Comparison of ENCODE assay signal across 15 cellular contexts in the genomic region with DNA sequence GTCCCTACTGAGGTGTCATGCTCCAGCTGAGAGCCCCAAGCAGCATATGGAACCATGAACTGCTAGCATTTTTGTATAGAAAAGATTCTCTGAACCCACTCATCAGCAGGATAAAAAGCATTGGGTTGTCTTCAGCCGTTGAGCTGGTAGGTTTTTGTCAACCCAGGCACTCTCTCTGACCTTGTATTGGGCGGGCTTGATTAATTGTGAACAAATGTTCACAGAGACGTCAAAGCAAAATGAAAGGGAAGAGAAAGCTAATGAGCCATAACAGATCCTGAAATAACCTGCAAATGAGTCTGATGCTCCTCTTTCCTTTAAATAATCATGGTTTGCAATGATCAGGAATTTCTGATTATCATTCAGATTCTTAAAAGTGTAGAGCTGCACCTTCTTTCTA.
A peak's percentile ranks its signal among the peaks of the same experiment; 100 is the strongest.
DNase-seq lines count a peak whose midpoint lies in the region; ATAC-seq and TF ChIP-seq lines count a peak whose summit lies in the region.
"Had no signal": no experiment of that assay in that cellular context is flagged by ENCODE, and none has a peak within 500 bp of the region (broad histone marks: within the 10 kb centered on the region; RNA-seq: fewer than 3 reads in every experiment).

No MANE protein-coding gene starts in this region.

- H2BK12ac ChIP-seq in neuronal stem cell (ENCODE audit: low read length) = no peak overlapping the region

- H3K4me1 ChIP-seq in mammary epithelial cell (ENCODE audit: insufficient read depth, low read length) = no peaks in the 10 kb centered on the region
- H3K4me1 ChIP-seq in endocrine pancreas (ENCODE audit: control insufficient read depth, insufficient read depth, low read length) = no peaks in the 10 kb centered on the region
- H3K4me1 ChIP-seq in neuronal stem cell (ENCODE audit: control insufficient read depth in 2 of 2, insufficient read depth in 1 of 2, low read depth in 1 of 2, low read length in 2 of 2) = peaks cover 0 to 5% of the 10 kb centered on the region in 2 donors
- H3K4me1 ChIP-seq: BLaER1, Caco-2 had no signal

- H2BK5ac ChIP-seq in neuronal stem cell (ENCODE audit: low read length) = no peak overlapping the region

- H3K23ac ChIP-seq in neuronal stem cell (ENCODE audit: low read depth, low read length, poor library complexity) = no peak overlapping the region

- H3K9me3 ChIP-seq in mammary epithelial cell (replicated peaks; ENCODE audit: insufficient read depth, low read length) (peaks cover 18% of the 10 kb centered on the region), endocrine pancreas (ENCODE audit: control insufficient read depth, low read length) (no peaks in the 10 kb centered on the region), neuronal stem cell (replicated peaks in 1 of 2; ENCODE audit: control insufficient read depth in 2 of 2, insufficient read depth in 1 of 2, low read depth in 1 of 2, low read length in 2 of 2) (no peaks in the 10 kb centered on the region)
- H3K9me3 ChIP-seq: BLaER1 had no signal

- H3K4me3 ChIP-seq in mammary epithelial cell (replicated peaks in 1 of 3; ENCODE audit: insufficient read depth in 1 of 3, low read depth in 2 of 3, low read length in 3 of 3) (no peak overlapping the region), endocrine pancreas (ENCODE audit: control insufficient read depth, insufficient read depth, low read length) (peak overlapping the region; percentile 28), neuronal stem cell (ENCODE audit: low read length in 2 of 2) (no peak overlapping the region)
- H3K4me3 ChIP-seq: BLaER1, GM23248 had no signal

- H3K4me2 ChIP-seq in mammary epithelial cell (ENCODE audit: insufficient read depth, low read depth, low read length) = no peak overlapping the region
- no peak overlapping the region for H3K4me2 ChIP-seq in neuronal stem cell (ENCODE audit: insufficient read depth, low read length, poor library complexity, severe bottlenecking)
- H3K4me2 ChIP-seq: BLaER1 had no signal

- no peak overlapping the region for H2BK15ac ChIP-seq in neuronal stem cell (ENCODE audit: low read length)

- H2AFZ ChIP-seq in mammary epithelial cell (ENCODE audit: low read depth, low read length) (no peak overlapping the region), neuronal stem cell (ENCODE audit: low read length) (no peak overlapping the region)
- H2AFZ ChIP-seq: GM23248 had no signal

- WGBS in mammary epithelial cell (ENCODE audit: low coverage, missing lambda C conversion rate) = 69% methylated on average over 3 of the region's 3 CpGs
- no CpG with 5 or more reads among the region's 3 CpGs for WGBS in neuronal stem cell (ENCODE audit: extremely low coverage in 2 of 2, insufficient read length in 2 of 2, insufficient replicate concordance in 1 of 2), 2 donors

- no peak overlapping the region for H2BK120ac ChIP-seq in neuronal stem cell (ENCODE audit: low read depth, low read length)

- H3K9ac ChIP-seq in mammary epithelial cell (ENCODE audit: insufficient read depth, low read length) (no peak overlapping the region), endocrine pancreas (ENCODE audit: control insufficient read depth, insufficient read depth, low read length) (no peak overlapping the region), neuronal stem cell (ENCODE audit: low read depth, low read length, poor library complexity) (no peak overlapping the region)
- H3K9ac ChIP-seq: BLaER1, GM23248 had no signal

- H3K27me3 Mint-ChIP-seq in MCF 10A (ENCODE audit: insufficient read depth, unreplicated experiment) = no peaks in the 10 kb centered on the region
- H3K27me3 Mint-ChIP-seq: CD8-positive, alpha-beta memory T cell had no signal

- no peaks in the 10 kb centered on the region for H3K79me2 ChIP-seq in mammary epithelial cell (ENCODE audit: insufficient read depth, low read length)

- H3K14ac ChIP-seq in neuronal stem cell (ENCODE audit: low read length) = no peak overlapping the region

- H2AK5ac ChIP-seq in neuronal stem cell (ENCODE audit: low read depth, low read length) = no peak overlapping the region

- in situ Hi-C loops in mammary epithelial cell (cut with MboI; ENCODE audit: low sequenced_read_pairs in 2 of 2) = no loop called here

- H3K9me3 Mint-ChIP-seq in MCF 10A (ENCODE audit: unreplicated experiment) = no peaks in the 10 kb centered on the region
- H3K9me3 Mint-ChIP-seq: H9 had no signal

- H3K27me3 ChIP-seq in mammary epithelial cell (ENCODE audit: insufficient read depth, low read length) (no peaks in the 10 kb centered on the region), endocrine pancreas (ENCODE audit: control insufficient read depth, insufficient read depth, low read length) (no peaks in the 10 kb centered on the region), neuronal stem cell (ENCODE audit: control insufficient read depth in 3 of 3, insufficient read depth in 3 of 3, low read depth in 1 of 3, low read length in 3 of 3) (no peaks in the 10 kb centered on the region)
- H3K27me3 ChIP-seq: BLaER1 had no signal

- POLR2A ChIA-PET in MCF 10A (lab: Yijun Ruan, JAX) = interaction anchor here (0.8 to 1.2 kb wide), 2 partner anchors 9 to 24 kb away, joined by 3 to 4 read pairs; no protein-coding TSS in a partner anchor

- H3K27ac ChIP-seq in mammary epithelial cell (ENCODE audit: insufficient read depth, low read depth, low read length) (no peak overlapping the region), neuronal stem cell (replicated peaks; ENCODE audit: low read length) (no peak overlapping the region)
- H3K27ac ChIP-seq: 22Rv1, BLaER1, GM23248 had no signal

- H4K8ac ChIP-seq in neuronal stem cell (ENCODE audit: low read depth, low read length) = no peak overlapping the region

- DNase-seq in MCF 10A (ENCODE audit: unreplicated experiment) (no peak), mammary epithelial cell (no peak), neuronal stem cell (ENCODE audit: low spot score) (no peak), GM10266 (ENCODE audit: extremely low spot score) (no peak), NCI-H345 treated with DMSO at 0.1 percent for 48 hours (lab: John Stamatoyannopoulos, UW; ENCODE audit: unreplicated experiment) (no peak)
- DNase-seq: AML-193; Caco-2; CD8-positive, alpha-beta memory T cell; GF-D8 had no signal

- TF ChIP-seq CTCF in MCF 10A (IDR thresholded peaks at IDR 0.05; ENCODE audit: unreplicated experiment) (no peak), mammary epithelial cell (conservative IDR thresholded peaks at IDR 0.05 in 1 of 2, IDR thresholded peaks at IDR 0.05 in 1 of 2; ENCODE audit: extremely low read depth in 1 of 2, insufficient read depth in 1 of 2, low read depth in 1 of 2, low read length in 2 of 2) (no peak), GM10266 (IDR thresholded peaks at IDR 0.05; ENCODE audit: control insufficient read depth, insufficient read depth, low read depth, missing control alignments) (no peak)

- H3K4ac ChIP-seq in neuronal stem cell (ENCODE audit: low read length) = no peak overlapping the region

- peaks cover 17% of the 10 kb centered on the region for H3K4me1 Mint-ChIP-seq in MCF 10A (ENCODE audit: insufficient read depth, unreplicated experiment)
- H3K4me1 Mint-ChIP-seq: CD8-positive, alpha-beta memory T cell had no signal

- no peaks in the 10 kb centered on the region for H3K36me3 Mint-ChIP-seq in MCF 10A (ENCODE audit: insufficient read depth, unreplicated experiment)
- H3K36me3 Mint-ChIP-seq: CD8-positive, alpha-beta memory T cell had no signal

- CTCF ChIA-PET in MCF 10A (lab: Yijun Ruan, JAX) (no interaction called here), mammary epithelial cell (lab: Charles Lee; ENCODE audit: low non-redundant PET) (no interaction called here)

- intact Hi-C loops in MCF 10A (cut with micrococcal nuclease) = no loop called here
- intact Hi-C loops in mammary epithelial cell (cut with micrococcal nuclease) = no loop called here

- H3K36me3 ChIP-seq in mammary epithelial cell (ENCODE audit: insufficient read depth, low read length) (no peaks in the 10 kb centered on the region), endocrine pancreas (ENCODE audit: control insufficient read depth, insufficient read depth, low read length) (no peaks in the 10 kb centered on the region), neuronal stem cell (replicated peaks in 1 of 2; ENCODE audit: control insufficient read depth in 2 of 2, insufficient read depth in 2 of 2, low read length in 2 of 2) (no peaks in the 10 kb centered on the region)
- H3K36me3 ChIP-seq: BLaER1 had no signal

- no peaks in the 10 kb centered on the region for H3K79me1 ChIP-seq in neuronal stem cell (ENCODE audit: low read depth, low read length)

- no peak for ATAC-seq in GM19467 (IDR thresholded peaks at IDR 0.05; ENCODE audit: unreplicated experiment)

- dilution Hi-C loops in mammary epithelial cell (cut with HindIII; ENCODE audit: low sequenced_read_pairs) = no loop called here

- H3K4me3 Mint-ChIP-seq in MCF 10A (ENCODE audit: unreplicated experiment) = no peak overlapping the region
- H3K4me3 Mint-ChIP-seq: CD8-positive, alpha-beta memory T cell; H9 had no signal

- peak overlapping the region; percentile 59 for H3K18ac ChIP-seq in neuronal stem cell (ENCODE audit: low read length)

- H4K20me1 ChIP-seq in mammary epithelial cell (ENCODE audit: insufficient read depth, low read length) = no peaks in the 10 kb centered on the region
- H4K20me1 ChIP-seq: BLaER1 had no signal

- peak overlapping the region; percentile 57 for H3K27ac Mint-ChIP-seq in MCF 10A (ENCODE audit: low read depth, unreplicated experiment)
- H3K27ac Mint-ChIP-seq: CD8-positive, alpha-beta memory T cell had no signal

- H4K91ac ChIP-seq in neuronal stem cell (ENCODE audit: low read depth, low read length, poor library complexity) = no peak overlapping the region

- BruUV-seq in MCF 10A (replicated peaks; lab: Mats Ljungman, UMichigan) (no TSS peak), mammary epithelial cell (replicated peaks; lab: Mats Ljungman, UMichigan) (no TSS peak)
